ENCODE assay signal across 1 cellular context in the genomic region with DNA sequence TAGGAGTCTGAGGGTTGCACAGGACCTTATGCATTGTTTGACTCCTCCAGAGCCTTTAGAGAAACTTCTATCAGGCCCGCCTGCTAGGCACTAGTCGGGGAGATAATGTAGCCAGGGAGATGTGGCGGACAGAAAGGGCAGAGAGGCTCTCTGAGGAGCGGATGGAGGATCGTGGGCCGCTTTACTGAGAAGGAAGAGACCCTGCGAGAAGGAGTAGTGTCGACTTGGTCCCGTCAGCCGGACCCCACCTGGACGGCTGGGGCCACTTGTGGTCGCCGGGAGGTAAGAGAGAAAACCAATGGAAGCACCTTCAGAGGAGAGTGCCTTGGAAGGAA.
TF ChIP-seq lines count a peak whose summit lies in the region.

No MANE protein-coding gene starts in this region.

TF ChIP-seq in GM12878, 131 proteins besides CTCF, POLR2A, EP300 and RAD21:
- TF ChIP-seq IKZF2 (IDR thresholded peaks at IDR 0.05) = 0 out of 4 replicates have a peak, but pooled peaks of 1 of the 2 experiments have one; percentile 30
- no peak for TF ChIP-seq MYC (IDR thresholded peaks at IDR 0.05; ENCODE audit: insufficient read depth, insufficient read length, insufficient replicate concordance, low read length, severe bottlenecking)
- TF ChIP-seq MXI1 (IDR thresholded peaks at IDR 0.05; ENCODE audit: low read depth, low read length) = no peak
TF ChIP-seq in GM12878: peak in this region for 1.
